In the genomic region with DNA sequence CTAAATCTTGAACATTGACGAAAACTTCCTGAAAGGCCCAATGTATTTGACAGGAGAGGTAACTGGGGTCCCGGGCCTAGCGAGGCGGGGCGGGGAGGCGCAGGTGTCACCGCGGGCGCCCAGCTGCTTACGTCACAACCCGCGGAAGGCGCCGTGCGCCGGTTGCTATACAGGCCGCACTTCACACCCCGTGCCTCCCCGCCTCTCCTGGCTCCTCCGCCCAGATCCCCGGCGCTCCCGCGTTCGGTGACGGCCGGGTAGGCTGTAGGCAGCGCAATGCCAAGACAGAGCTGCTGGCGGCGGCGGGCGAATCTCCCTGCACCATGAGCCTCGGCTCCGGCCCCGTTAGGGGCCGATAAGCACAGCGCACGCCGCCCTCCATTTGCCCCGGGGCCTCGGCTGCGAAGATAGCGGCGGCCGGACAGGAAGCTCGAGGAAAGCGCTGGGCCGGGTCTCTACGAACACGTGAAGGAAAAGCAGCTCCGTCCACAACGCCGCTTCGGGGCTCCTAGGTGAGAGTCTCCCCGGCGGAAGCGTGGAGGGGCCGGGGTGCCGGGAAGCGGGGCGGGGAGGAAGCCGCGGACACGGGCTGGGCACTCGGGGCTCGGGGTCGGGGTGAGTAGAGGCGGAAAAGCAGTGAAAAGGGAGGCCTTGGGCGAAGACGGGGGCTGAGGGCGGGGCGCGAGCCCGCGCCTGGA, we compare ENCODE assay signal across 8 cellular contexts. TPM values are rescaled to one million over a fixed set of nuclear protein-coding genes. Genes with fewer than 3 reads are reported as not detected.
A peak's percentile ranks its signal among the peaks of the same experiment; 100 is the strongest.
DNase-seq lines count a peak whose midpoint lies in the region; TF ChIP-seq lines count a peak whose summit lies in the region.

A gene with protein sequence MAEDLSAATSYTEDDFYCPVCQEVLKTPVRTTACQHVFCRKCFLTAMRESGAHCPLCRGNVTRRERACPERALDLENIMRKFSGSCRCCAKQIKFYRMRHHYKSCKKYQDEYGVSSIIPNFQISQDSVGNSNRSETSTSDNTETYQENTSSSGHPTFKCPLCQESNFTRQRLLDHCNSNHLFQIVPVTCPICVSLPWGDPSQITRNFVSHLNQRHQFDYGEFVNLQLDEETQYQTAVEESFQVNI (plus strand): TSS at position 151 of the 698 bp plus-strand sequence. CDS start 903 bp downstream, outside the sequence.

- H3K36me3 Mint-ChIP-seq in neural progenitor cell, result peaks cover 19% of the 10 kb centered on the region

- no peaks in the 10 kb centered on the region for H3K9me2 ChIP-seq in MM.1S (replicated peaks; ENCODE audit: insufficient read depth, low read length)

- peaks cover 44% of the 10 kb centered on the region for H3K79me2 ChIP-seq in MM.1S (ENCODE audit: low read length)
- peaks cover 43% of the 10 kb centered on the region for H3K79me2 ChIP-seq in neural progenitor cell (ENCODE audit: low read depth)

- in situ Hi-C loops in HAP-1 (cut with MboI; ENCODE audit: low sequenced_read_pairs), result no loop called here

- TF ChIP-seq CTCF in MM.1S (IDR thresholded peaks at IDR 0.05; ENCODE audit: low read length) (no peak), foreskin fibroblast (IDR thresholded peaks at IDR 0.05; ENCODE audit: low read depth, low read length) (no peak), neural progenitor cell (IDR thresholded peaks at IDR 0.05) (peak; percentile 11)

- no peaks in the 10 kb centered on the region for H3K9me3 ChIP-seq in HAP-1
- no peaks in the 10 kb centered on the region for H3K9me3 ChIP-seq in MM.1S (replicated peaks; ENCODE audit: insufficient read depth, low read length)
- no peaks in the 10 kb centered on the region for H3K9me3 ChIP-seq in neural progenitor cell (ENCODE audit: low read depth)

- H3K9ac ChIP-seq in MM.1S (ENCODE audit: low read length), result peak within 1 kb of the TSS; percentile 97
- H3K9ac ChIP-seq in neural progenitor cell, result peak within 1 kb of the TSS; percentile 76

- H3K36me3 ChIP-seq in HAP-1 (replicated peaks) (peaks cover 5% of the 10 kb centered on the region), MM.1S (replicated peaks; ENCODE audit: insufficient read depth, low read length) (peaks cover 9% of the 10 kb centered on the region), neural progenitor cell (no peaks in the 10 kb centered on the region)

- H3K4me3 ChIP-seq in HAP-1 (peak within 1 kb of the TSS; percentile 71), MM.1S (ENCODE audit: low read length) (peak within 1 kb of the TSS; percentile 76), foreskin fibroblast (ENCODE audit: low read depth in 1 of 2, low read length in 2 of 2) (peak within 1 kb of the TSS; percentile 67 to 88), neural progenitor cell (peak within 1 kb of the TSS; percentile 61)

- H3K27me3 ChIP-seq in HAP-1 (ENCODE audit: low read depth) (no peaks in the 10 kb centered on the region), MM.1S (replicated peaks; ENCODE audit: insufficient read depth, low read length) (no peaks in the 10 kb centered on the region), neural progenitor cell (no peaks in the 10 kb centered on the region)

- H3K27me3 Mint-ChIP-seq in neural progenitor cell (ENCODE audit: insufficient read depth, low read depth), result peaks cover 6% of the 10 kb centered on the region

- H3F3A ChIP-seq in MM.1S (ENCODE audit: insufficient read depth, low read length) (peaks cover 19% of the 10 kb centered on the region), neural progenitor cell (ENCODE audit: low read depth) (peaks cover 28% of the 10 kb centered on the region)

- H3K4me2 ChIP-seq in MM.1S (ENCODE audit: low read depth, low read length), result peak within 1 kb of the TSS; percentile 95
- H3K4me2 ChIP-seq in neural progenitor cell, result peak within 1 kb of the TSS; percentile 92

- H3K27ac ChIP-seq in MM.1S (ENCODE audit: low read length) (peak within 1 kb of the TSS; percentile 99), neural progenitor cell (peak within 1 kb of the TSS; percentile 97)

- H3K9me3 Mint-ChIP-seq in neural progenitor cell, result no peaks in the 10 kb centered on the region

- H4K20me1 ChIP-seq in MM.1S (ENCODE audit: insufficient read depth, low read length) (peaks cover 23% of the 10 kb centered on the region), neural progenitor cell (ENCODE audit: low read depth) (peaks cover 33% of the 10 kb centered on the region)

- H3K27ac Mint-ChIP-seq in neural progenitor cell, result peak within 1 kb of the TSS; percentile 94

- H3K4me1 ChIP-seq in HAP-1, result peaks cover 28% of the 10 kb centered on the region
- H3K4me1 ChIP-seq in MM.1S (ENCODE audit: low read length), result 0 out of 2 replicates have a peak, but pooled peaks cover 5% of the 10 kb centered on the region
- peaks cover 14% of the 10 kb centered on the region for H3K4me1 ChIP-seq in neural progenitor cell

- DNase-seq in ELR (ENCODE audit: low read depth) (peak; percentile 89), HAP-1 (ENCODE audit: low spot score in 2 of 2) (peak; percentile 62 to 87), MM.1S (peak; percentile 89), SIG-M5 (lab: John Stamatoyannopoulos, UW) (peak; percentile 47), activated gamma-delta T cell (lab: John Stamatoyannopoulos, UW) (peak; percentile 86), foreskin fibroblast (peak; percentile 77 to 92), neural progenitor cell (ENCODE audit: low spot score) (peak; percentile 94), stromal cell of bone marrow (ENCODE audit: low read depth) (peak; percentile 59)

- peak within 1 kb of the TSS; percentile 97 for H3K4me3 Mint-ChIP-seq in neural progenitor cell

- H3K4me1 Mint-ChIP-seq in neural progenitor cell, result peaks cover 25% of the 10 kb centered on the region

- H2AFZ ChIP-seq in MM.1S (ENCODE audit: low read length) (peak within 1 kb of the TSS; percentile 52), neural progenitor cell (replicated peaks) (peak within 1 kb of the TSS; percentile 90)

RNA-seq across cellular contexts. Expression of the gene that starts here (rescaled TPM):
- 69.4 and 83.8 TPM in 2 replicates for total RNA-seq in neural progenitor cell (ENCODE audit: low replicate concordance)

Comparison
In these comparisons a context has a peak if more than half of its experiments do, and no peak if none do; other contexts are left out.
1. Peak in every context shown above with its lines: DNase-seq, H3K4me3 ChIP-seq and H3K27ac ChIP-seq.